10 cellular contexts compared by ENCODE assay signal in genomic region chr17:63436523-63437110, GRCh38. TPM values are rescaled to one million over a fixed set of nuclear protein-coding genes. Genes with fewer than 3 reads are reported as not detected.
DNase-seq lines count a peak whose midpoint lies in the region; ATAC-seq and TF ChIP-seq lines count a peak whose summit lies in the region.
"Had no signal": no experiment of that assay in that cellular context is flagged by ENCODE, and none has a peak within 500 bp of the region (broad histone marks: within the 10 kb centered on the region; RNA-seq: fewer than 3 reads in every experiment).

No MANE protein-coding gene starts in this region.

- H3K27ac Mint-ChIP-seq in HFFc6 (no peak overlapping the region), nephron progenitor cell (peak overlapping the region; percentile 36)

- H3K9me3 Mint-ChIP-seq in HFFc6 (no peaks in the 10 kb centered on the region), nephron progenitor cell (no peaks in the 10 kb centered on the region)
- H3K9me3 Mint-ChIP-seq: central memory CD8-positive, alpha-beta T cell had no signal

- no peak overlapping the region; the same call in 1 of the 2 replicates for H3K4me3 Mint-ChIP-seq in HFFc6
- no peak overlapping the region for H3K4me3 Mint-ChIP-seq in nephron progenitor cell
- H3K4me3 Mint-ChIP-seq: central memory CD8-positive, alpha-beta T cell had no signal

- H3K27me3 Mint-ChIP-seq in HFFc6 (ENCODE audit: insufficient read depth), result peaks cover 29% of the 10 kb centered on the region
- peaks cover 8% of the 10 kb centered on the region for H3K27me3 Mint-ChIP-seq in nephron progenitor cell (ENCODE audit: low read depth, poor library complexity)
- H3K27me3 Mint-ChIP-seq: central memory CD8-positive, alpha-beta T cell had no signal

- H3K4me3 ChIP-seq in astrocyte of the spinal cord (ENCODE audit: low read depth, low read length), result no peak overlapping the region

- intact Hi-C loops in posterior vena cava (cut with DNase I), result no loop called here

- DNase-seq in D341Med (ENCODE audit: low spot score), result peak; percentile 68
- DNase-seq in HFFc6, result no peak
- no peak for DNase-seq in astrocyte of the spinal cord (ENCODE audit: low read depth, low spot score)
- no peak for DNase-seq in nephron progenitor cell
- DNase-seq in HuH-7.5 (ENCODE audit: low spot score), result no peak
- no peak for DNase-seq in posterior vena cava (ENCODE audit: low spot score)
- DNase-seq: NCI-H446; stimulated activated CD4-positive, alpha-beta T cell treated with anti-CD3 and anti-CD28 coated beads, Interleukin-1b, Interleukin-23, amount 100 ng/mL, for 48 hours had no signal

- in situ Hi-C loops in astrocyte of the spinal cord (cut with HindIII; ENCODE audit: low sequenced_read_pairs), result no loop called here

- H3K36me3 Mint-ChIP-seq in HFFc6 (ENCODE audit: low read depth), result peaks cover 19% of the 10 kb centered on the region; the same call in 1 of the 2 replicates
- no peaks in the 10 kb centered on the region for H3K36me3 Mint-ChIP-seq in nephron progenitor cell (ENCODE audit: low read depth)

- TF ChIP-seq CTCF in HFFc6 (IDR thresholded peaks at IDR 0.05) (peak; percentile 20; the same call in 1 of the 2 replicates), astrocyte of the spinal cord (IDR thresholded peaks at IDR 0.05; ENCODE audit: low read depth, low read length) (peak; percentile 18), nephron progenitor cell (IDR thresholded peaks at IDR 0.05) (no peak)

- H3K4me1 Mint-ChIP-seq in HFFc6 (ENCODE audit: low read depth), result peaks cover 46% of the 10 kb centered on the region
- H3K4me1 Mint-ChIP-seq in nephron progenitor cell, result peaks cover 48% of the 10 kb centered on the region

- no peak for ATAC-seq in HG03175 (IDR thresholded peaks at IDR 0.05; ENCODE audit: unreplicated experiment)

RNA-seq across cellular contexts. Expression of gene CYB561, which starts 9.5 kb away (rescaled TPM):
- total RNA-seq in HFFc6 (2021; fragmentation: NEBNext Ultra II Directional; extraction: Animal tissue kit (Norgen Biotek cat#: 25700)), result 10 to 100 TPM in 4 of 6 experiments, 1 to 10 TPM in 2; 5.5 to 21.4 (median 15.9) TPM
- 10 to 100 TPM; 21.3 to 26.2 TPM for total RNA-seq in posterior vena cava

RNA-seq across cellular contexts. Expression of gene ACE, which starts 40.2 kb away (rescaled TPM):
- total RNA-seq in HFFc6 (2021; fragmentation: NEBNext Ultra II Directional; extraction: Animal tissue kit (Norgen Biotek cat#: 25700)), result 1 to 10 TPM; 1.6 to 2.1 (median 1.7) TPM
- 10 to 100 TPM in 1 of 2 donors, 1 to 10 TPM in 1; 9.9 to 16.3 TPM for total RNA-seq in posterior vena cava
